In genomic region chr1:25802915-25803314, GRCh38 we compare ENCODE assay signal across 10 cellular contexts. TPM values are rescaled to one million over a fixed set of nuclear protein-coding genes. Genes with fewer than 3 reads are reported as not detected.
DNase-seq lines count a peak whose midpoint lies in the region; ATAC-seq, FAIRE-seq and TF ChIP-seq lines count a peak whose summit lies in the region.
"Had no signal": no experiment of that assay in that cellular context is flagged by ENCODE, and none has a peak within 500 bp of the region (broad histone marks: within the 10 kb centered on the region; RNA-seq: fewer than 3 reads in every experiment).

No MANE protein-coding gene starts in this region.

- no peak overlapping the region for H3K27ac Mint-ChIP-seq in activated CD8-positive, alpha-beta T cell treated with anti-CD3 and anti-CD28 coated beads for 36 hours
- H3K27ac Mint-ChIP-seq in activated CD8-positive, alpha-beta T cell treated with anti-CD3 and anti-CD28 coated beads, Interleukin-2, amount 10 ng/mL, durations not matched to agents 7 days and 5 days, result no peak overlapping the region
- H3K27ac Mint-ChIP-seq in T-helper 17 cell, result no peak overlapping the region

- 54 to 74% (median 59%) methylated on average over 6 of the region's 6 CpGs for WGBS in small intestine, 3 donors

- H3K27me3 ChIP-seq in osteoblast (ENCODE audit: insufficient read depth, low read length) (no peaks in the 10 kb centered on the region), small intestine (ENCODE audit: control insufficient read depth in 2 of 2, insufficient read depth in 2 of 2, low read length in 2 of 2) (no peaks in the 10 kb centered on the region)

- peaks cover 5% of the 10 kb centered on the region for H3K36me3 Mint-ChIP-seq in activated CD8-positive, alpha-beta T cell treated with anti-CD3 and anti-CD28 coated beads for 36 hours (ENCODE audit: low read depth)
- H3K36me3 Mint-ChIP-seq in activated CD8-positive, alpha-beta T cell treated with anti-CD3 and anti-CD28 coated beads, Interleukin-2, amount 10 ng/mL, durations not matched to agents 7 days and 5 days (ENCODE audit: low read depth), result no peaks in the 10 kb centered on the region
- peaks cover 2% of the 10 kb centered on the region for H3K36me3 Mint-ChIP-seq in T-helper 17 cell (ENCODE audit: low read depth)

- H3K4me1 Mint-ChIP-seq in activated CD8-positive, alpha-beta T cell treated with anti-CD3 and anti-CD28 coated beads for 36 hours (ENCODE audit: low read depth), result peaks cover 38% of the 10 kb centered on the region
- peaks cover 23% of the 10 kb centered on the region for H3K4me1 Mint-ChIP-seq in activated CD8-positive, alpha-beta T cell treated with anti-CD3 and anti-CD28 coated beads, Interleukin-2, amount 10 ng/mL, durations not matched to agents 7 days and 5 days (ENCODE audit: low read depth)
- H3K4me1 Mint-ChIP-seq in T-helper 17 cell, result peaks cover 24% of the 10 kb centered on the region

- H3K27ac ChIP-seq in osteoblast (ENCODE audit: low read depth, low read length) (no peak overlapping the region), small intestine (ENCODE audit: low read depth in 1 of 2, low read length in 1 of 2) (no peak overlapping the region)

- H3K4me3 ChIP-seq in osteoblast (ENCODE audit: insufficient read depth, low read length) (no peak overlapping the region), small intestine (ENCODE audit: low read depth in 1 of 2, low read length in 2 of 2) (no peak overlapping the region)

- POLR2A ChIA-PET in activated CD8-positive, alpha-beta T cell treated with anti-CD3 and anti-CD28 coated beads for 36 hours (lab: Charles Lee), result interaction anchor here (1.1 kb wide), 1 partner anchor 16 kb away, joined by 3 read pairs; no protein-coding TSS in a partner anchor
- POLR2A ChIA-PET in activated CD8-positive, alpha-beta T cell treated with anti-CD3 and anti-CD28 coated beads, Interleukin-2, amount 10 ng/mL, durations not matched to agents 7 days and 5 days (lab: Charles Lee), result no interaction called here

- peak; percentile 47 for ATAC-seq in activated CD8-positive, alpha-beta T cell treated with anti-CD3 and anti-CD28 coated beads for 36 hours
- ATAC-seq in activated CD8-positive, alpha-beta T cell treated with anti-CD3 and anti-CD28 coated beads, Interleukin-2, amount 10 ng/mL, durations not matched to agents 7 days and 5 days, result no peak
- ATAC-seq in GM21529 (IDR thresholded peaks at IDR 0.05; ENCODE audit: unreplicated experiment), result peak; percentile 56
- ATAC-seq in T-helper 17 cell, result peak; percentile 42

- peaks cover 34% of the 10 kb centered on the region for H3K79me2 ChIP-seq in osteoblast (ENCODE audit: insufficient read depth, low read length)

- peaks cover 19% of the 10 kb centered on the region for H4K20me1 ChIP-seq in osteoblast (ENCODE audit: insufficient read depth, low read length)

- intact Hi-C loops in activated CD8-positive, alpha-beta T cell treated with anti-CD3 and anti-CD28 coated beads for 36 hours (cut with micrococcal nuclease), result no loop called here

- no peak overlapping the region for H2AFZ ChIP-seq in osteoblast (ENCODE audit: low read length)

- no peaks in the 10 kb centered on the region for H3K27me3 Mint-ChIP-seq in activated CD8-positive, alpha-beta T cell treated with anti-CD3 and anti-CD28 coated beads for 36 hours
- H3K27me3 Mint-ChIP-seq in activated CD8-positive, alpha-beta T cell treated with anti-CD3 and anti-CD28 coated beads, Interleukin-2, amount 10 ng/mL, durations not matched to agents 7 days and 5 days (ENCODE audit: low read depth), result peaks cover 6% of the 10 kb centered on the region
- no peaks in the 10 kb centered on the region for H3K27me3 Mint-ChIP-seq in T-helper 17 cell

- CTCF ChIA-PET in activated CD8-positive, alpha-beta T cell treated with anti-CD3 and anti-CD28 coated beads for 36 hours (lab: Charles Lee), result interaction anchor here (0.7 to 2.6 kb wide), 10 partner anchors 8 to 315 kb away, joined by 3 to 16 read pairs (median 4); no protein-coding TSS in a partner anchor
- CTCF ChIA-PET in activated CD8-positive, alpha-beta T cell treated with anti-CD3 and anti-CD28 coated beads, Interleukin-2, amount 10 ng/mL, durations not matched to agents 7 days and 5 days (lab: Charles Lee), result interaction anchor here (0.7 to 7.1 kb wide), 6 partner anchors 101 to 301 kb away, joined by 3 to 68 read pairs (median 3); no protein-coding TSS in a partner anchor

- no peak for TF ChIP-seq CTCF in activated CD8-positive, alpha-beta T cell treated with anti-CD3 and anti-CD28 coated beads for 36 hours (IDR thresholded peaks at IDR 0.05)
- TF ChIP-seq CTCF in osteoblast (IDR thresholded peaks at IDR 0.05; ENCODE audit: extremely low read depth, low read depth, low read length), result no peak

- H3K4me2 ChIP-seq in osteoblast (ENCODE audit: insufficient read depth, low read length), result no peak overlapping the region

- peak; percentile 41 for DNase-seq in activated CD8-positive, alpha-beta T cell treated with anti-CD3 and anti-CD28 coated beads for 36 hours
- no peak for DNase-seq in activated CD8-positive, alpha-beta T cell treated with anti-CD3 and anti-CD28 coated beads, Interleukin-2, amount 10 ng/mL, durations not matched to agents 7 days and 5 days
- DNase-seq in T-helper 17 cell (no peak), osteoblast (ENCODE audit: insufficient read length, low spot score, missing footprints) (peak; percentile 78), amygdala (lab: John Stamatoyannopoulos, UW) (no peak), small intestine (no peak), NCI-H1048 (lab: John Stamatoyannopoulos, UW) (no peak)
- DNase-seq: activated CD8-positive, alpha-beta memory T cell treated with anti-CD3 and anti-CD28 coated beads, Interleukin-2, amount 50 U/mL, for 4 hours; Kasumi-1 had no signal

- peaks cover 40% of the 10 kb centered on the region for H3K4me1 ChIP-seq in osteoblast (ENCODE audit: insufficient read depth, low read length)
- H3K4me1 ChIP-seq in small intestine (ENCODE audit: control insufficient read depth in 2 of 2, insufficient read depth in 1 of 2, low read depth in 1 of 2, low read length in 1 of 2), result peaks cover 2 to 5% of the 10 kb centered on the region in 2 donors

- no peak overlapping the region for H3K4me3 Mint-ChIP-seq in activated CD8-positive, alpha-beta T cell treated with anti-CD3 and anti-CD28 coated beads for 36 hours
- H3K4me3 Mint-ChIP-seq in activated CD8-positive, alpha-beta T cell treated with anti-CD3 and anti-CD28 coated beads, Interleukin-2, amount 10 ng/mL, durations not matched to agents 7 days and 5 days, result no peak overlapping the region
- H3K4me3 Mint-ChIP-seq in T-helper 17 cell, result peak overlapping the region; percentile 19

- H3K36me3 ChIP-seq in osteoblast (ENCODE audit: insufficient read depth, low read length), result peaks cover 16% of the 10 kb centered on the region
- H3K36me3 ChIP-seq in small intestine (ENCODE audit: control insufficient read depth in 2 of 2, insufficient read depth in 2 of 2, low read length in 2 of 2), result peaks cover 0 to 2% of the 10 kb centered on the region in 2 donors

- no peak for FAIRE-seq in small intestine (lab: Jason Lieb, UNC)

- no peaks in the 10 kb centered on the region for H3K9me3 Mint-ChIP-seq in activated CD8-positive, alpha-beta T cell treated with anti-CD3 and anti-CD28 coated beads for 36 hours
- H3K9me3 Mint-ChIP-seq in activated CD8-positive, alpha-beta T cell treated with anti-CD3 and anti-CD28 coated beads, Interleukin-2, amount 10 ng/mL, durations not matched to agents 7 days and 5 days (ENCODE audit: insufficient read depth), result no peaks in the 10 kb centered on the region

- H3K9me3 ChIP-seq in T-helper 17 cell (ENCODE audit: control insufficient read depth, low read length, poor library complexity, severe bottlenecking), result no peaks in the 10 kb centered on the region
- H3K9me3 ChIP-seq in osteoblast (ENCODE audit: low read depth, low read length), result no peaks in the 10 kb centered on the region
- no peaks in the 10 kb centered on the region for H3K9me3 ChIP-seq in small intestine (ENCODE audit: control insufficient read depth, low read depth)

RNA-seq across cellular contexts. Expression of gene SELENON, which starts 2.9 kb away (rescaled TPM):
- total RNA-seq in activated CD8-positive, alpha-beta T cell treated with anti-CD3 and anti-CD28 coated beads for 36 hours, result 10 to 100 TPM; 15.3 to 17.7 TPM
- 1 to 10 TPM; 4.5 to 5.1 TPM for total RNA-seq in activated CD8-positive, alpha-beta T cell treated with anti-CD3 and anti-CD28 coated beads, Interleukin-2, amount 10 ng/mL, durations not matched to agents 7 days and 5 days
- total RNA-seq in T-helper 17 cell (10 to 100 TPM; 24.5 to 25.2 TPM), osteoblast (33.7 and 45.1 TPM in 2 replicates)
- 10 to 100 TPM in 1 of 3 donors, 1 to 10 TPM in 2; 4.7 to 39.2 (median 5.1) TPM for polyA plus RNA-seq in small intestine

RNA-seq across cellular contexts. Expression of gene MTFR1L, which starts 16.8 kb away (rescaled TPM):
- 10 to 100 TPM; 25.6 to 27.4 TPM for total RNA-seq in activated CD8-positive, alpha-beta T cell treated with anti-CD3 and anti-CD28 coated beads for 36 hours
- total RNA-seq in activated CD8-positive, alpha-beta T cell treated with anti-CD3 and anti-CD28 coated beads, Interleukin-2, amount 10 ng/mL, durations not matched to agents 7 days and 5 days, result 10 to 100 TPM; 26.2 to 26.7 TPM
- total RNA-seq in T-helper 17 cell (10 to 100 TPM; 30.4 to 37.4 TPM), osteoblast (46.6 and 47.4 TPM in 2 replicates)
- 100 to 1,000 TPM in 1 of 3 donors, 10 to 100 TPM in 2; 37.7 to 181 (median 96.2) TPM for polyA plus RNA-seq in small intestine

RNA-seq across cellular contexts. Expression of gene AUNIP, which starts 56.3 kb away (rescaled TPM):
- 10 to 100 TPM in 1 of 2 experiments, 1 to 10 TPM in 1; 8.8 to 10.3 TPM for total RNA-seq in activated CD8-positive, alpha-beta T cell treated with anti-CD3 and anti-CD28 coated beads for 36 hours
- 1 to 10 TPM; 7.8 to 9.1 TPM for total RNA-seq in activated CD8-positive, alpha-beta T cell treated with anti-CD3 and anti-CD28 coated beads, Interleukin-2, amount 10 ng/mL, durations not matched to agents 7 days and 5 days
- total RNA-seq in T-helper 17 cell, result under 1 TPM in 1 of 2 donors, not detected in 1; 0.31 TPM
- 0.72 and 0.88 TPM in 2 replicates for total RNA-seq in osteoblast
- polyA plus RNA-seq in small intestine, result 1 to 10 TPM in 1 of 3 donors, under 1 TPM in 1, not detected in 1; 0.67 to 3.2 TPM

Comparison
In these comparisons a context has a peak if more than half of its experiments do, and no peak if none do; other contexts are left out.
1. DNase-seq: peak in activated CD8-positive, alpha-beta T cell treated with anti-CD3 and anti-CD28 coated beads for 36 hours (single experiment) and osteoblast (single experiment); none in activated CD8-positive, alpha-beta T cell treated with anti-CD3 and anti-CD28 coated beads, Interleukin-2, amount 10 ng/mL, durations not matched to agents 7 days and 5 days (single experiment), T-helper 17 cell (0 of 3), amygdala (0 of 56), small intestine (single experiment) and NCI-H1048 (single experiment).